ENCODE assay signal across 6 cellular contexts in the genomic region with DNA sequence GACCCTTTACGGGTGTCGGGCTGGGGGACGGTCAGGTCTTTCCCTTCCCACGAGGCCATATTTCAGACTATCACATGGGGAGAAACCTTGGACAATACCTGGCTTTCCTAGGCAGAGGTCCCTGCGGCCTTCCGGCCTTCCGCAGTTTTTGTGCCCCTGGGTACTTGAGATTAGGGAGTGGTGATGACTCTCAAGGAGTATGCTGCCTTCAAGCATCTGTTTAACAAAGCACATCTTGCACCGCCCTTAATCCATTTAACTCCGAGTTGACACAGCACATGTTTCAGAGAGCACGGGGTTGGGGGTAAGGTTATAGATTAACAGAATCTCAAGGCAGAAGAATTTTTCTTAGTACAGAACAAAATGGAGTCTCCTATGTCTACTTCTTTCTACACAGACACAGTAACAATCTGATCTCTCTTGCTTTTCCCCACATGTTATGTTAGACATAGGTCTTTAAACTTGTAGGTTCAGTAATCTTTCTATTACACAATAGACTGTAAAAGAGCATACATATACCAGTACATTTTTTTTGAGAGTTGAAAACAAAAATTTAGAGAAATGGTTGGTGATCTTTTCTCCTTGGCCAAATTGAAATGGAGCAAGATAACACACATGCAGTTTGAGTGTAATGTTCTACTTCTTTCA. TPM values are rescaled to one million over a fixed set of nuclear protein-coding genes. Genes with fewer than 3 reads are reported as not detected.
"Had no signal": no experiment of that assay in that cellular context is flagged by ENCODE, and none has a peak within 500 bp of the region (broad histone marks: within the 10 kb centered on the region; RNA-seq: fewer than 3 reads in every experiment).

No MANE protein-coding gene starts in this region.

RNA-seq across cellular contexts. Expression of gene CCDC170, which starts 37.9 kb away (rescaled TPM):
- total RNA-seq: activated CD4-positive, alpha-beta T cell treated with anti-CD3 and anti-CD28 coated beads, Interleukin-2, amount 10 ng/mL, durations not matched to agents 7 days and 5 days; activated CD8-positive, alpha-beta memory T cell treated with anti-CD3 and anti-CD28 coated beads, Interleukin-2, amount 10 ng/mL, durations not matched to agents 7 days and 5 days; activated CD8-positive, alpha-beta T cell treated with anti-CD3 and anti-CD28 coated beads for 36 hours; mammary epithelial cell; natural killer cell treated with Interleukin-12 subunit alpha and Interleukin-12 subunit beta and Interleukin-15 and Interleukin-18, amount 100 ng/mL, for 72 hours; T-helper 2 cell treated with Interferon-gamma antibody and Interleukin-4, amounts not matched to agents 100 ng/mL and 5 ng/mL, for 36 hours had no signal
